Comparison of ENCODE assay signal across 21 cellular contexts in genomic region chr11:65066315-65066714, GRCh38. TPM values are rescaled to one million over a fixed set of nuclear protein-coding genes. Genes with fewer than 3 reads are reported as not detected.
"Had no signal": no experiment of that assay in that cellular context is flagged by ENCODE, and none has a peak within 500 bp of the region (broad histone marks: within the 10 kb centered on the region; RNA-seq: fewer than 3 reads in every experiment).

No MANE protein-coding gene starts in this region.

- H3K4me1 Mint-ChIP-seq: activated CD8-positive, alpha-beta memory T cell treated with anti-CD3 and anti-CD28 coated beads, Interleukin-2, amount 10 ng/mL, durations not matched to agents 7 days and 5 days; activated naive CD8-positive, alpha-beta T cell treated with anti-CD3 and anti-CD28 coated beads, Interleukin-2, amount 50 U/mL, for 24 hours; neural crest cell had no signal

- H3K4me3 ChIP-seq: lung, pancreas, tibial artery, uterus had no signal

- H3K9me3 Mint-ChIP-seq: activated naive CD4-positive, alpha-beta T cell treated with anti-CD3 and anti-CD28 coated beads for 36 hours; activated naive CD8-positive, alpha-beta T cell treated with anti-CD3 and anti-CD28 coated beads, Interleukin-2, amount 50 U/mL, for 24 hours; activated T-helper 2 cell treated with anti-CD3 and anti-CD28 coated beads, Interferon-gamma antibody, Interleukin-2, Interleukin-4, amounts not matched to agents 10 μg/mL and 5 μg/mL and 100 μg/mL, durations not matched to agents 14 hours and 24 hours and 36 hours; dendritic cell treated with granulocyte-macrophage colony-stimulating factor and Interleukin-4, amounts not matched to agents 40 ng/mL and 50 ng/mL, for 4 days; neural crest cell had no signal

- H3K27ac Mint-ChIP-seq: activated CD8-positive, alpha-beta memory T cell treated with anti-CD3 and anti-CD28 coated beads, Interleukin-2, amount 10 ng/mL, durations not matched to agents 7 days and 5 days; activated naive CD4-positive, alpha-beta T cell treated with anti-CD3 and anti-CD28 coated beads for 36 hours; activated naive CD8-positive, alpha-beta T cell treated with anti-CD3 and anti-CD28 coated beads, Interleukin-2, amount 50 U/mL, for 24 hours; activated T-helper 2 cell treated with anti-CD3 and anti-CD28 coated beads, Interferon-gamma antibody, Interleukin-2, Interleukin-4, amounts not matched to agents 10 μg/mL and 5 μg/mL and 100 μg/mL, durations not matched to agents 14 hours and 24 hours and 36 hours; dendritic cell treated with granulocyte-macrophage colony-stimulating factor and Interleukin-4, amounts not matched to agents 40 ng/mL and 50 ng/mL, for 4 days had no signal

- H3K36me3 Mint-ChIP-seq: activated CD8-positive, alpha-beta memory T cell treated with anti-CD3 and anti-CD28 coated beads, Interleukin-2, amount 10 ng/mL, durations not matched to agents 7 days and 5 days had no signal

- H3K4me3 Mint-ChIP-seq: activated CD8-positive, alpha-beta memory T cell treated with anti-CD3 and anti-CD28 coated beads, Interleukin-2, amount 10 ng/mL, durations not matched to agents 7 days and 5 days; activated naive CD4-positive, alpha-beta T cell treated with anti-CD3 and anti-CD28 coated beads for 36 hours; activated naive CD8-positive, alpha-beta T cell treated with anti-CD3 and anti-CD28 coated beads, Interleukin-2, amount 50 U/mL, for 24 hours; dendritic cell treated with granulocyte-macrophage colony-stimulating factor and Interleukin-4, amounts not matched to agents 40 ng/mL and 50 ng/mL, for 4 days; neural crest cell had no signal

- H3K27ac ChIP-seq: pancreas, tibial artery, uterus had no signal

- H3K36me3 ChIP-seq: pancreas, tibial artery, uterus had no signal

- DNase-seq: activated CD4-positive, alpha-beta T cell treated with anti-CD3 and anti-CD28 coated beads for 1 hour; activated CD4-positive, alpha-beta T cell treated with anti-CD3 and anti-CD28 coated beads, Interleukin-2, amount 50 U/mL, for 48 hours; activated CD8-positive, alpha-beta memory T cell treated with anti-CD3 and anti-CD28 coated beads, Interleukin-2, amount 10 ng/mL, durations not matched to agents 7 days and 5 days; activated naive CD4-positive, alpha-beta T cell treated with anti-CD3 and anti-CD28 coated beads for 36 hours; activated naive CD8-positive, alpha-beta T cell treated with anti-CD3 and anti-CD28 coated beads, Interleukin-2, amount 50 U/mL, for 24 hours; activated T-cell treated with anti-CD3 and anti-CD28 coated beads, Interleukin-2, amount 50 U/mL, for 1 hour; aorta; effector memory CD4-positive, alpha-beta T cell; foreskin fibroblast; left cardiac atrium; midbrain; pancreas; stimulated activated CD4-positive, alpha-beta T cell treated with anti-CD3 and anti-CD28 coated beads, Interleukin-2, amount 100 ng/mL, for 24 hours; T1000; tibial artery; uterus had no signal

- H3K27me3 ChIP-seq: pancreas, uterus had no signal

- H3K27me3 Mint-ChIP-seq: activated CD8-positive, alpha-beta memory T cell treated with anti-CD3 and anti-CD28 coated beads, Interleukin-2, amount 10 ng/mL, durations not matched to agents 7 days and 5 days; activated naive CD8-positive, alpha-beta T cell treated with anti-CD3 and anti-CD28 coated beads, Interleukin-2, amount 50 U/mL, for 24 hours had no signal

- ATAC-seq: activated CD8-positive, alpha-beta memory T cell treated with anti-CD3 and anti-CD28 coated beads, Interleukin-2, amount 10 ng/mL, durations not matched to agents 7 days and 5 days; activated naive CD8-positive, alpha-beta T cell treated with anti-CD3 and anti-CD28 coated beads, Interleukin-2, amount 50 U/mL, for 24 hours; left cardiac atrium; pancreas had no signal

- H3K4me1 ChIP-seq: pancreas, tibial artery, uterus had no signal

- H3K9me3 ChIP-seq: pancreas, tibial artery, uterus had no signal

RNA-seq across cellular contexts. Expression of gene NAALADL1, which starts 8.0 kb away (rescaled TPM):
- total RNA-seq: myocyte had no signal
